12 cellular contexts compared by ENCODE assay signal in the genomic region with DNA sequence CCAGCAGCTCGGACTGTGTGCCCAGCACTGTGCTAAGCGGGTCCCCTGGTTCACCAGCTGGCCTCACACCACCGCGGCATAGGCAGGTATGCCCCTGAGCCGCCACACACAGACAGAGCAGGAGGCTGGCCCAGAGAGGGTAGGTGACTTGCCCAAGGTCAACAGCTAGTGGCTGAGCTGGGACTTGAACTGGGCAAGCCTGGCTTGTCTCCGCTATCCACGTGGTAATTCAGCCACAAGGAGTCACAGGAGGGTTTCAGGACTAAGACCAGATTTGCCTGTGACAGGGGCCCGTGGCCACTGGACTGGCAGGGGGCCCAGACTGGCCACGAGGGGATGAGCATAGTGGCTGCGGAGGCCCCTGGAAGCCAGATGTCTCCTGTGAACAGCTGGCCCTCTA. TPM values are rescaled to one million over a fixed set of nuclear protein-coding genes. Genes with fewer than 3 reads are reported as not detected.
DNase-seq lines count a peak whose midpoint lies in the region; ATAC-seq and TF ChIP-seq lines count a peak whose summit lies in the region.
"Had no signal": no experiment of that assay in that cellular context is flagged by ENCODE, and none has a peak within 500 bp of the region (broad histone marks: within the 10 kb centered on the region; RNA-seq: fewer than 3 reads in every experiment).

No MANE protein-coding gene starts in this region.

- H3K9me3 ChIP-seq in SK-N-SH, result no peaks in the 10 kb centered on the region
- H3K9me3 ChIP-seq in fibroblast of lung (ENCODE audit: control insufficient read depth, insufficient read depth, low read depth, low read length), result no peaks in the 10 kb centered on the region
- no peaks in the 10 kb centered on the region for H3K9me3 ChIP-seq in CD4-positive, alpha-beta T cell (ENCODE audit: control insufficient read depth, low read length)

- H3K79me2 ChIP-seq in SK-N-SH (ENCODE audit: insufficient read depth) (peaks cover 83% of the 10 kb centered on the region), fibroblast of lung (ENCODE audit: control insufficient read depth, insufficient read depth, low read length) (peaks cover 31% of the 10 kb centered on the region)

- CTCF ChIA-PET in SK-N-SH (lab: Yijun Ruan, JAX) (interaction anchor here (1.0 to 1.9 kb wide), 4 partner anchors 16 to 483 kb away, joined by 3 to 6 read pairs (median 4); no protein-coding TSS in a partner anchor), HEK293T (lab: Yijun Ruan, JAX) (interaction anchor here (1.5 kb wide), 1 partner anchor 10 kb away, joined by 7 read pairs; no protein-coding TSS in a partner anchor)
- CTCF ChIA-PET in CD4-positive, alpha-beta T cell (lab: Charles Lee), result no interaction called here

- no peak for TF ChIP-seq EP300 in SK-N-SH (IDR thresholded peaks at IDR 0.05; ENCODE audit: borderline replicate concordance in 1 of 2, low read depth in 1 of 2, low read length in 1 of 2)

- peaks cover 3% of the 10 kb centered on the region for H3K36me3 Mint-ChIP-seq in osteocyte (ENCODE audit: unreplicated experiment)
- peaks cover 11% of the 10 kb centered on the region for H3K36me3 Mint-ChIP-seq in CD4-positive, alpha-beta T cell (ENCODE audit: low read depth)
- H3K36me3 Mint-ChIP-seq: activated naive CD4-positive, alpha-beta T cell treated with anti-CD3 and anti-CD28 coated beads, Interleukin-2, amount 50 U/mL, for 24 hours had no signal

- no peak overlapping the region for H3K4me3 Mint-ChIP-seq in osteocyte (ENCODE audit: unreplicated experiment)
- H3K4me3 Mint-ChIP-seq in CD4-positive, alpha-beta T cell, result no peak overlapping the region
- H3K4me3 Mint-ChIP-seq: activated naive CD4-positive, alpha-beta T cell treated with anti-CD3 and anti-CD28 coated beads, Interleukin-2, amount 50 U/mL, for 24 hours; stimulated activated naive CD8-positive, alpha-beta T cell treated with anti-CD3 and anti-CD28 coated beads, Interleukin-15, Interleukin-2, amounts not matched to agents 100 ng/mL and 50 ng/mL, for 24 hours had no signal

- peaks cover 45% of the 10 kb centered on the region for H3F3A ChIP-seq in SK-N-SH (replicated peaks; ENCODE audit: insufficient read depth)

- no peak overlapping the region for H2AFZ ChIP-seq in SK-N-SH (ENCODE audit: low read depth)
- H2AFZ ChIP-seq in fibroblast of lung (ENCODE audit: low read length), result no peak overlapping the region

- DNase-seq in SK-N-SH, result no peak
- DNase-seq in fibroblast of lung (ENCODE audit: low read depth in 2 of 2), result no peak
- no peak for DNase-seq in osteocyte (ENCODE audit: extremely low spot score, unreplicated experiment)
- no peak for DNase-seq in HEK293T (ENCODE audit: extremely low spot score)
- DNase-seq in COLO668 (lab: John Stamatoyannopoulos, UW; ENCODE audit: unreplicated experiment), result no peak
- DNase-seq in CD4-positive, alpha-beta T cell, result no peak
- DNase-seq: GF-D8; stimulated activated CD4-positive, alpha-beta T cell treated with anti-CD3 and anti-CD28 coated beads, Interleukin-15, amount 100 ng/mL, for 24 hours had no signal

- peaks cover 79% of the 10 kb centered on the region for H3K4me1 Mint-ChIP-seq in osteocyte (ENCODE audit: unreplicated experiment)
- peaks cover 31% of the 10 kb centered on the region for H3K4me1 Mint-ChIP-seq in CD4-positive, alpha-beta T cell (ENCODE audit: low read depth)

- no CpG with 5 or more reads among the region's 10 CpGs for WGBS in SK-N-SH (ENCODE audit: low lambda C conversion rate)
- WGBS in urinary bladder, result 61% methylated on average over 10 of the region's 10 CpGs

- TF ChIP-seq CTCF in SK-N-SH (IDR thresholded peaks at IDR 0.05), result no peak
- TF ChIP-seq CTCF in fibroblast of lung (conservative IDR thresholded peaks at IDR 0.05 in 1 of 2, IDR thresholded peaks at IDR 0.05 in 1 of 2; ENCODE audit: low read depth in 1 of 2, low read length in 2 of 2), result no peak
- TF ChIP-seq CTCF in osteocyte (IDR thresholded peaks at IDR 0.05), result no peak
- no peak for TF ChIP-seq CTCF in CD4-positive, alpha-beta T cell (IDR thresholded peaks at IDR 0.05)

- POLR2A ChIA-PET in SK-N-SH (lab: Yijun Ruan, JAX), result interaction anchor here (0.7 to 1.1 kb wide), 2 partner anchors 10 to 114 kb away, joined by 3 to 4 read pairs; no protein-coding TSS in a partner anchor
- POLR2A ChIA-PET in HEK293T (lab: Yijun Ruan, JAX), result interaction anchor here (0.8 to 1.5 kb wide), 2 partner anchors 21 to 50 kb away, joined by 3 to 5 read pairs; no protein-coding TSS in a partner anchor
- POLR2A ChIA-PET in CD4-positive, alpha-beta T cell (lab: Charles Lee), result no interaction called here

- H3K4me3 ChIP-seq in SK-N-SH (ENCODE audit: low read depth in 2 of 2, low read length in 1 of 2) (no peak overlapping the region), fibroblast of lung (replicated peaks in 1 of 4; ENCODE audit: control extremely low read depth in 1 of 4, insufficient read depth in 1 of 4, low read depth in 3 of 4, low read length in 4 of 4) (no peak overlapping the region), urinary bladder (ENCODE audit: low read depth, low read length) (no peak overlapping the region)

- intact Hi-C loops in CD4-positive, alpha-beta T cell (cut with DNase I, micrococcal nuclease), result no loop called here

- no peak for TF ChIP-seq RAD21 in SK-N-SH (IDR thresholded peaks at IDR 0.05; ENCODE audit: low read length)

- peak overlapping the region; percentile 100 for H3K27ac Mint-ChIP-seq in osteocyte (ENCODE audit: unreplicated experiment)
- H3K27ac Mint-ChIP-seq in CD4-positive, alpha-beta T cell, result no peak overlapping the region
- H3K27ac Mint-ChIP-seq: activated naive CD4-positive, alpha-beta T cell treated with anti-CD3 and anti-CD28 coated beads, Interleukin-2, amount 50 U/mL, for 24 hours had no signal

- H3K4me2 ChIP-seq in SK-N-SH, result peak overlapping the region; percentile 92
- H3K4me2 ChIP-seq in fibroblast of lung (ENCODE audit: extremely low read depth, insufficient read depth, low read length), result peak overlapping the region; percentile 7

- H3K36me3 ChIP-seq in SK-N-SH (replicated peaks in 1 of 2; ENCODE audit: control insufficient read depth in 1 of 2, insufficient read depth in 2 of 2, low read length in 1 of 2) (no peaks in the 10 kb centered on the region), fibroblast of lung (ENCODE audit: control insufficient read depth, insufficient read depth, low read length) (peaks cover 3% of the 10 kb centered on the region), urinary bladder (ENCODE audit: insufficient read depth) (no peaks in the 10 kb centered on the region)

- H3K4me1 ChIP-seq in SK-N-SH (ENCODE audit: control insufficient read depth in 1 of 2, insufficient read depth in 2 of 2, low read depth in 1 of 2, low read length in 1 of 2), result peaks cover 34 to 72% of the 10 kb centered on the region in 2 experiments
- H3K4me1 ChIP-seq in fibroblast of lung (ENCODE audit: control insufficient read depth, extremely low read depth, insufficient read depth, low read length), result peaks cover 30% of the 10 kb centered on the region
- peaks cover 5% of the 10 kb centered on the region for H3K4me1 ChIP-seq in urinary bladder (ENCODE audit: insufficient read depth)

- no peaks in the 10 kb centered on the region for H3K9me2 ChIP-seq in SK-N-SH

- H3K9ac ChIP-seq in SK-N-SH (peak overlapping the region; percentile 91; the same call in 1 of the 2 replicates), fibroblast of lung (ENCODE audit: insufficient read depth, low read length) (peak overlapping the region; percentile 1)

- peak overlapping the region; percentile 90 to 99 for H3K27ac ChIP-seq in SK-N-SH (ENCODE audit: low read depth in 2 of 2, low read length in 1 of 2)
- peak overlapping the region; percentile 90 for H3K27ac ChIP-seq in fibroblast of lung (ENCODE audit: insufficient read depth, low read length)
- H3K27ac ChIP-seq in urinary bladder (ENCODE audit: low read depth), result peak overlapping the region; percentile 81
- H3K27ac ChIP-seq in CD4-positive, alpha-beta T cell (ENCODE audit: low read depth, low read length), result no peak overlapping the region

- H4K20me1 ChIP-seq in SK-N-SH (ENCODE audit: insufficient read depth) (peaks cover 62% of the 10 kb centered on the region), fibroblast of lung (ENCODE audit: control insufficient read depth, extremely low read depth, insufficient read depth, low read length) (peaks cover 2% of the 10 kb centered on the region)

- H3K9me3 Mint-ChIP-seq in osteocyte (ENCODE audit: unreplicated experiment), result no peaks in the 10 kb centered on the region
- no peaks in the 10 kb centered on the region for H3K9me3 Mint-ChIP-seq in CD4-positive, alpha-beta T cell
- H3K9me3 Mint-ChIP-seq: activated naive CD4-positive, alpha-beta T cell treated with anti-CD3 and anti-CD28 coated beads, Interleukin-2, amount 50 U/mL, for 24 hours; stimulated activated naive CD8-positive, alpha-beta T cell treated with anti-CD3 and anti-CD28 coated beads, Interleukin-15, Interleukin-2, amounts not matched to agents 100 ng/mL and 50 ng/mL, for 24 hours had no signal

- no peaks in the 10 kb centered on the region for H3K27me3 ChIP-seq in SK-N-SH (ENCODE audit: insufficient read depth)
- no peaks in the 10 kb centered on the region for H3K27me3 ChIP-seq in fibroblast of lung (ENCODE audit: control insufficient read depth, insufficient read depth, low read length)
- H3K27me3 ChIP-seq in CD4-positive, alpha-beta T cell (ENCODE audit: control insufficient read depth, insufficient read depth, low read length), result no peaks in the 10 kb centered on the region

- no peak for ATAC-seq in SK-N-SH treated with all-trans-retinoic acid at 6 μM for 48 hours
- ATAC-seq in CD4-positive, alpha-beta T cell (ENCODE audit: poor library complexity), result no peak

- no peaks in the 10 kb centered on the region for H3K27me3 Mint-ChIP-seq in osteocyte (ENCODE audit: unreplicated experiment)
- no peaks in the 10 kb centered on the region for H3K27me3 Mint-ChIP-seq in CD4-positive, alpha-beta T cell
- H3K27me3 Mint-ChIP-seq: activated naive CD4-positive, alpha-beta T cell treated with anti-CD3 and anti-CD28 coated beads, Interleukin-2, amount 50 U/mL, for 24 hours; stimulated activated naive CD8-positive, alpha-beta T cell treated with anti-CD3 and anti-CD28 coated beads, Interleukin-15, Interleukin-2, amounts not matched to agents 100 ng/mL and 50 ng/mL, for 24 hours had no signal

TF ChIP-seq in SK-N-SH, 30 proteins besides CTCF, POLR2A, EP300 and RAD21 (continues in another document):
- TF ChIP-seq RCOR1 (IDR thresholded peaks at IDR 0.05; ENCODE audit: low read length), result no peak

TF ChIP-seq in SK-N-SH treated with all-trans-retinoic acid at 6 μM for 48 hours, 23 proteins besides CTCF, POLR2A, EP300 and RAD21 (continues in another document):
- TF ChIP-seq SNAI2 (CRISPR knock-in tag; IDR thresholded peaks at IDR 0.05) (no peak), CSDC2 (CRISPR knock-in tag; IDR thresholded peaks at IDR 0.05) (no peak)

RNA-seq across cellular contexts. Expression of gene NCOR2, which starts 47.7 kb away (rescaled TPM):
- 9.1 and 19.0 TPM in 2 replicates for polyA plus RNA-seq in SK-N-SH (2012; rRNA removed)
- polyA plus RNA-seq in SK-N-SH (2012; cell fraction: cytosol; rRNA removed), result 14.3 and 16.0 TPM in 2 replicates
- 61.3 and 99.7 TPM in 2 replicates for polyA plus RNA-seq in SK-N-SH (2012; cell fraction: nucleus; rRNA removed)
- total RNA-seq in fibroblast of lung, result 13.1 and 17.2 TPM in 2 replicates
- polyA plus RNA-seq in fibroblast of lung, result 6.1 and 7.2 TPM in 2 replicates
- polyA plus RNA-seq in fibroblast of lung (2012), result 49.7 and 79.6 TPM in 2 replicates
- polyA minus RNA-seq in fibroblast of lung (ENCODE audit: low replicate concordance), result 29.1 and 47.4 TPM in 2 replicates
- total RNA-seq in osteocyte, result 362 and 381 TPM in 2 replicates
- 46.8 TPM for total RNA-seq in urinary bladder
- 105 TPM for polyA plus RNA-seq in urinary bladder
- total RNA-seq in CD4-positive, alpha-beta T cell, result 100 to 1,000 TPM; 133 to 140 TPM
